8 cellular contexts compared by ENCODE assay signal in genomic region chr17:60524463-60525346, GRCh38. TPM values are rescaled to one million over a fixed set of nuclear protein-coding genes. Genes with fewer than 3 reads are reported as not detected.
DNase-seq lines count a peak whose midpoint lies in the region; ATAC-seq, FAIRE-seq and TF ChIP-seq lines count a peak whose summit lies in the region.

No MANE protein-coding gene starts in this region.

- H3K4me3 ChIP-seq in CD8-positive, alpha-beta T cell (ENCODE audit: low read depth, low read length), result peak overlapping the region; percentile 85
- H3K4me3 ChIP-seq in left lung, result peak overlapping the region; percentile 80 to 82
- peak overlapping the region; percentile 77 for H3K4me3 ChIP-seq in suprapubic skin

- H3K27me3 Mint-ChIP-seq in CD8-positive, alpha-beta T cell (ENCODE audit: low read depth), result no peaks in the 10 kb centered on the region
- no peaks in the 10 kb centered on the region for H3K27me3 Mint-ChIP-seq in IgD-negative memory B cell

- CTCF ChIA-PET in CD8-positive, alpha-beta T cell (lab: Charles Lee), result interaction anchor here (0.6 kb wide), 1 partner anchor 148 kb away, joined by 3 read pairs; no protein-coding TSS in a partner anchor

- no peaks in the 10 kb centered on the region for H3K27me3 ChIP-seq in CD8-positive, alpha-beta T cell (ENCODE audit: insufficient read depth, low read length)
- no peaks in the 10 kb centered on the region for H3K27me3 ChIP-seq in left lung
- no peaks in the 10 kb centered on the region for H3K27me3 ChIP-seq in suprapubic skin

- ATAC-seq in CD8-positive, alpha-beta T cell, result no peak
- ATAC-seq in left lung, result peak; percentile 5
- ATAC-seq in HG03342 (IDR thresholded peaks at IDR 0.05; ENCODE audit: unreplicated experiment), result no peak

- peaks cover 58% of the 10 kb centered on the region for H3K4me1 Mint-ChIP-seq in CD8-positive, alpha-beta T cell (ENCODE audit: low read depth)
- H3K4me1 Mint-ChIP-seq in IgD-negative memory B cell, result peaks cover 34 to 43% (median 42%) of the 10 kb centered on the region in 3 donors

- intact Hi-C loops in CD8-positive, alpha-beta T cell (cut with DNase I, micrococcal nuclease), result loop anchor here (1.0 to 10.0 kb wide), 5 partner anchors 76 to 390 kb away; partner anchors contain the start of genes BCAS3 (in 2 of the 2) and PPM1D (in 2 of the 2)
- intact Hi-C loops in left lung (cut with DNase I), result no loop called here

- peaks cover 29% of the 10 kb centered on the region for H3K4me1 ChIP-seq in CD8-positive, alpha-beta T cell (ENCODE audit: insufficient read depth, low read length)
- peaks cover 28 to 40% of the 10 kb centered on the region in 2 donors for H3K4me1 ChIP-seq in left lung
- H3K4me1 ChIP-seq in suprapubic skin, result peaks cover 38% of the 10 kb centered on the region

- 8% methylated on average over 9 of the region's 9 CpGs for WGBS in suprapubic skin

- TF ChIP-seq POLR2A in suprapubic skin (IDR thresholded peaks at IDR 0.05), result no peak

- H3K36me3 ChIP-seq in CD8-positive, alpha-beta T cell (ENCODE audit: insufficient read depth, low read length), result no peaks in the 10 kb centered on the region
- H3K36me3 ChIP-seq in left lung (peaks cover 0 to 14% of the 10 kb centered on the region in 2 donors), suprapubic skin (peaks cover 6% of the 10 kb centered on the region)

- peak overlapping the region; percentile 99 for H3K4me3 Mint-ChIP-seq in CD8-positive, alpha-beta T cell
- peak overlapping the region; percentile 99 to 100 (median 99) for H3K4me3 Mint-ChIP-seq in IgD-negative memory B cell

- no peak for TF ChIP-seq EP300 in suprapubic skin (IDR thresholded peaks at IDR 0.05)

- no peaks in the 10 kb centered on the region for H3K9me3 Mint-ChIP-seq in CD8-positive, alpha-beta T cell
- H3K9me3 Mint-ChIP-seq in IgD-negative memory B cell, result no peaks in the 10 kb centered on the region

- FAIRE-seq in frontal cortex (lab: Jason Lieb, UNC), result no peak

- peak overlapping the region; percentile 98 for H3K27ac Mint-ChIP-seq in CD8-positive, alpha-beta T cell
- peak overlapping the region; percentile 94 to 99 (median 95) for H3K27ac Mint-ChIP-seq in IgD-negative memory B cell

- peak overlapping the region; percentile 95 for H3K27ac ChIP-seq in CD8-positive, alpha-beta T cell (ENCODE audit: low read depth, low read length)
- H3K27ac ChIP-seq in left lung (peak overlapping the region; percentile 98 to 99), suprapubic skin (peak overlapping the region; percentile 99)

- H3K36me3 Mint-ChIP-seq in CD8-positive, alpha-beta T cell, result peaks cover 35% of the 10 kb centered on the region
- no peaks in the 10 kb centered on the region for H3K36me3 Mint-ChIP-seq in IgD-negative memory B cell

- H3K9me3 ChIP-seq in CD8-positive, alpha-beta T cell (ENCODE audit: low read length), result no peaks in the 10 kb centered on the region
- H3K9me3 ChIP-seq in left lung (no peaks in the 10 kb centered on the region), suprapubic skin (no peaks in the 10 kb centered on the region)

- DNase-seq in CD8-positive, alpha-beta T cell, result no peak
- peak; percentile 23 for DNase-seq in astrocyte of the hippocampus (ENCODE audit: low read depth, low spot score)
- no peak for DNase-seq in left lung
- DNase-seq in suprapubic skin (ENCODE audit: low spot score in 2 of 2), result no peak
- DNase-seq in frontal cortex (ENCODE audit: low spot score in 2 of 2), result no peak
- no peak for DNase-seq in KG1 (lab: John Stamatoyannopoulos, UW)

- TF ChIP-seq CTCF in CD8-positive, alpha-beta T cell (IDR thresholded peaks at IDR 0.05), result no peak
- no peak for TF ChIP-seq CTCF in left lung (IDR thresholded peaks at IDR 0.05)
- TF ChIP-seq CTCF in suprapubic skin (IDR thresholded peaks at IDR 0.05), result no peak

- POLR2A ChIA-PET in CD8-positive, alpha-beta T cell (lab: Charles Lee), result interaction anchor here (1.2 kb wide), 1 partner anchor 32 kb away, joined by 3 read pairs; no protein-coding TSS in a partner anchor

RNA-seq across cellular contexts. Expression of gene APPBP2, which starts 1.3 kb away (rescaled TPM):
- 10 to 100 TPM; 19.9 to 20.1 TPM for total RNA-seq in CD8-positive, alpha-beta T cell
- 24.4 TPM for polyA plus RNA-seq in IgD-negative memory B cell
- 10 to 100 TPM; 37.5 to 48.0 TPM for total RNA-seq in left lung
- 10 to 100 TPM; 15.4 to 26.3 (median 17.8) TPM for total RNA-seq in suprapubic skin
- 72.2 TPM for total RNA-seq in frontal cortex

Comparison
In these comparisons a context has a peak if more than half of its experiments do, and no peak if none do; other contexts are left out.
1. intact Hi-C loops: an anchor here in CD8-positive, alpha-beta T cell (1.0 to 10.0 kb wide); none called in left lung.